ENCODE assay signal across 2 cellular contexts in the genomic region with DNA sequence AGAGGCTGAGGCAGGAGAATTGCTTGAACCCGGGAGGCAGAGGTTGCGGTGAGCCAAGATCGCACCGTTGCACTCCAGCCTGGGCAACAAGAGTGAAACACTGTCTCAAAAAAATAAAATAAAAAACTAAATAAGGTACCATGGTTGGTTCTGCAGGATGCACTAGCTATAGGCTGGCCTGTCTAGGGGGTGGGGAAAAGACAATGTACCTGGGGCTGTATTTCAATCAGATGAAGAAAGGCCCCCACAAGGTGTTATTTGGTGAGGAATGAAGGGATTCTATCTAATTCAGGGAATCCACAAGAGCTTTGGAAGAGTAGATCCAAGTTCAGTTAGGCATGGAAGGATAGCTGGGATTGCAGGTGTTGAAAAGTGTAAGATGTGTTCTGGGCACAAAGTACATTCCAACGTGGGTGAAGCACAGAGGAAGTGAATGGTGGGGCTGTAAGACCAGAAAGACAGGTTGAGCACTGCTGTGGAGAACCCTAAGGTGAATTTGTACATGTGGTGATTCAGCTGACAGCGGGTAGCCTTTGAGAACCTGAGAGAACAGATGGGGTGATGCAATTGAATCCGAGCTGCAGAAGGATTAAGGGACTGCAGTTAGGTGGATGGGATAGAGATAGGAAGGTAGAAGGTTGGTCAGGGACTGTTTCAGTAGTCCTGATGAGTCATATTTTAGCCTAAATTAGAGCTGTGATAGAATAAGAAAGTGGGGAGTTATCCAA.
TF ChIP-seq lines count a peak whose summit lies in the region.

No MANE protein-coding gene starts in this region.

TF ChIP-seq in HEK293, 187 proteins besides CTCF, POLR2A, EP300 and RAD21:
- TF ChIP-seq, protein P1, sequence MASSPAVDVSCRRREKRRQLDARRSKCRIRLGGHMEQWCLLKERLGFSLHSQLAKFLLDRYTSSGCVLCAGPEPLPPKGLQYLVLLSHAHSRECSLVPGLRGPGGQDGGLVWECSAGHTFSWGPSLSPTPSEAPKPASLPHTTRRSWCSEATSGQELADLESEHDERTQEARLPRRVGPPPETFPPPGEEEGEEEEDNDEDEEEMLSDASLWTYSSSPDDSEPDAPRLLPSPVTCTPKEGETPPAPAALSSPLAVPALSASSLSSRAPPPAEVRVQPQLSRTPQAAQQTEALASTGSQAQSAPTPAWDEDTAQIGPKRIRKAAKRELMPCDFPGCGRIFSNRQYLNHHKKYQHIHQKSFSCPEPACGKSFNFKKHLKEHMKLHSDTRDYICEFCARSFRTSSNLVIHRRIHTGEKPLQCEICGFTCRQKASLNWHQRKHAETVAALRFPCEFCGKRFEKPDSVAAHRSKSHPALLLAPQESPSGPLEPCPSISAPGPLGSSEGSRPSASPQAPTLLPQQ (tag by site-specific recombination; IDR thresholded peaks at IDR 0.05): 0 out of 2 replicates have a peak, but pooled peaks have one; percentile 34
- TF ChIP-seq ZBTB48 (tag by site-specific recombination; IDR thresholded peaks at IDR 0.05): peak; percentile 88
- TF ChIP-seq ZIC2 (tag by site-specific recombination; IDR thresholded peaks at IDR 0.05): 0 out of 2 replicates have a peak, but pooled peaks have one; percentile 32
- peak; percentile 73 for TF ChIP-seq ZBTB17 (tag by site-specific recombination; IDR thresholded peaks at IDR 0.05)
- no peak for TF ChIP-seq ZNF423 (tag by site-specific recombination; IDR thresholded peaks at IDR 0.05)
- TF ChIP-seq ZNF600 (tag by site-specific recombination; IDR thresholded peaks at IDR 0.05): peak; percentile 19; the same call in 1 of the 2 replicates
- TF ChIP-seq, protein P2, sequence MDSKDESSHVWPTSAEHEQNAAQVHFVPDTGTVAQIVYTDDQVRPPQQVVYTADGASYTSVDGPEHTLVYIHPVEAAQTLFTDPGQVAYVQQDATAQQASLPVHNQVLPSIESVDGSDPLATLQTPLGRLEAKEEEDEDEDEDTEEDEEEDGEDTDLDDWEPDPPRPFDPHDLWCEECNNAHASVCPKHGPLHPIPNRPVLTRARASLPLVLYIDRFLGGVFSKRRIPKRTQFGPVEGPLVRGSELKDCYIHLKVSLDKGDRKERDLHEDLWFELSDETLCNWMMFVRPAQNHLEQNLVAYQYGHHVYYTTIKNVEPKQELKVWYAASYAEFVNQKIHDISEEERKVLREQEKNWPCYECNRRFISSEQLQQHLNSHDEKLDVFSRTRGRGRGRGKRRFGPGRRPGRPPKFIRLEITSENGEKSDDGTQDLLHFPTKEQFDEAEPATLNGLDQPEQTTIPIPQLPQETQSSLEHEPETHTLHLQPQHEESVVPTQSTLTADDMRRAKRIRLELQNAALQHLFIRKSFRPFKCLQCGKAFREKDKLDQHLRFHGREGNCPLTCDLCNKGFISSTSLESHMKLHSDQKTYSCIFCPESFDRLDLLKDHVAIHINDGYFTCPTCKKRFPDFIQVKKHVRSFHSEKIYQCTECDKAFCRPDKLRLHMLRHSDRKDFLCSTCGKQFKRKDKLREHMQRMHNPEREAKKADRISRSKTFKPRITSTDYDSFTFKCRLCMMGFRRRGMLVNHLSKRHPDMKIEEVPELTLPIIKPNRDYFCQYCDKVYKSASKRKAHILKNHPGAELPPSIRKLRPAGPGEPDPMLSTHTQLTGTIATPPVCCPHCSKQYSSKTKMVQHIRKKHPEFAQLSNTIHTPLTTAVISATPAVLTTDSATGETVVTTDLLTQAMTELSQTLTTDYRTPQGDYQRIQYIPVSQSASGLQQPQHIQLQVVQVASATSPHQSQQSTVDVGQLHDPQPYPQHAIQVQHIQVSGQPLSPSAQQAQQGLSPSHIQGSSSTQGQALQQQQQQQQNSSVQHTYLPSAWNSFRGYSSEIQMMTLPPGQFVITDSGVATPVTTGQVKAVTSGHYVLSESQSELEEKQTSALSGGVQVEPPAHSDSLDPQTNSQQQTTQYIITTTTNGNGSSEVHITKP (tag by site-specific recombination; IDR thresholded peaks at IDR 0.05): peak; percentile 34; the same call in 1 of the 2 replicates
- TF ChIP-seq ZNF792 (tag by site-specific recombination; IDR thresholded peaks at IDR 0.05): no peak
- TF ChIP-seq, protein P3, sequence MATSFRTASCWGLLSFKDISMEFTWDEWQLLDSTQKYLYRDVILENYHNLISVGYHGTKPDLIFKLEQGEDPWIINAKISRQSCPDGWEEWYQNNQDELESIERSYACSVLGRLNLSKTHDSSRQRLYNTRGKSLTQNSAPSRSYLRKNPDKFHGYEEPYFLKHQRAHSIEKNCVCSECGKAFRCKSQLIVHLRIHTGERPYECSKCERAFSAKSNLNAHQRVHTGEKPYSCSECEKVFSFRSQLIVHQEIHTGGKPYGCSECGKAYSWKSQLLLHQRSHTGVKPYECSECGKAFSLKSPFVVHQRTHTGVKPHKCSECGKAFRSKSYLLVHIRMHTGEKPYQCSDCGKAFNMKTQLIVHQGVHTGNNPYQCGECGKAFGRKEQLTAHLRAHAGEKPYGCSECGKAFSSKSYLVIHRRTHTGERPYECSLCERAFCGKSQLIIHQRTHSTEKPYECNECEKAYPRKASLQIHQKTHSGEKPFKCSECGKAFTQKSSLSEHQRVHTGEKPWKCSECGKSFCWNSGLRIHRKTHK (tag by site-specific recombination; IDR thresholded peaks at IDR 0.05): no peak
TF ChIP-seq in HEK293: peak in this region for 6.

TF ChIP-seq in SK-N-SH, 30 proteins besides CTCF, POLR2A, EP300 and RAD21 (continued from another document):
- TF ChIP-seq, protein P4, sequence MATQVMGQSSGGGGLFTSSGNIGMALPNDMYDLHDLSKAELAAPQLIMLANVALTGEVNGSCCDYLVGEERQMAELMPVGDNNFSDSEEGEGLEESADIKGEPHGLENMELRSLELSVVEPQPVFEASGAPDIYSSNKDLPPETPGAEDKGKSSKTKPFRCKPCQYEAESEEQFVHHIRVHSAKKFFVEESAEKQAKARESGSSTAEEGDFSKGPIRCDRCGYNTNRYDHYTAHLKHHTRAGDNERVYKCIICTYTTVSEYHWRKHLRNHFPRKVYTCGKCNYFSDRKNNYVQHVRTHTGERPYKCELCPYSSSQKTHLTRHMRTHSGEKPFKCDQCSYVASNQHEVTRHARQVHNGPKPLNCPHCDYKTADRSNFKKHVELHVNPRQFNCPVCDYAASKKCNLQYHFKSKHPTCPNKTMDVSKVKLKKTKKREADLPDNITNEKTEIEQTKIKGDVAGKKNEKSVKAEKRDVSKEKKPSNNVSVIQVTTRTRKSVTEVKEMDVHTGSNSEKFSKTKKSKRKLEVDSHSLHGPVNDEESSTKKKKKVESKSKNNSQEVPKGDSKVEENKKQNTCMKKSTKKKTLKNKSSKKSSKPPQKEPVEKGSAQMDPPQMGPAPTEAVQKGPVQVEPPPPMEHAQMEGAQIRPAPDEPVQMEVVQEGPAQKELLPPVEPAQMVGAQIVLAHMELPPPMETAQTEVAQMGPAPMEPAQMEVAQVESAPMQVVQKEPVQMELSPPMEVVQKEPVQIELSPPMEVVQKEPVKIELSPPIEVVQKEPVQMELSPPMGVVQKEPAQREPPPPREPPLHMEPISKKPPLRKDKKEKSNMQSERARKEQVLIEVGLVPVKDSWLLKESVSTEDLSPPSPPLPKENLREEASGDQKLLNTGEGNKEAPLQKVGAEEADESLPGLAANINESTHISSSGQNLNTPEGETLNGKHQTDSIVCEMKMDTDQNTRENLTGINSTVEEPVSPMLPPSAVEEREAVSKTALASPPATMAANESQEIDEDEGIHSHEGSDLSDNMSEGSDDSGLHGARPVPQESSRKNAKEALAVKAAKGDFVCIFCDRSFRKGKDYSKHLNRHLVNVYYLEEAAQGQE (IDR thresholded peaks at IDR 0.05; ENCODE audit: low read depth, low read length): no peak
- TF ChIP-seq JUND (IDR thresholded peaks at IDR 0.05): no peak
- TF ChIP-seq, protein P5, sequence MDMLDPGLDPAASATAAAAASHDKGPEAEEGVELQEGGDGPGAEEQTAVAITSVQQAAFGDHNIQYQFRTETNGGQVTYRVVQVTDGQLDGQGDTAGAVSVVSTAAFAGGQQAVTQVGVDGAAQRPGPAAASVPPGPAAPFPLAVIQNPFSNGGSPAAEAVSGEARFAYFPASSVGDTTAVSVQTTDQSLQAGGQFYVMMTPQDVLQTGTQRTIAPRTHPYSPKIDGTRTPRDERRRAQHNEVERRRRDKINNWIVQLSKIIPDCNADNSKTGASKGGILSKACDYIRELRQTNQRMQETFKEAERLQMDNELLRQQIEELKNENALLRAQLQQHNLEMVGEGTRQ (IDR thresholded peaks at IDR 0.05; ENCODE audit: borderline replicate concordance, low read depth, low read length): no peak
- TF ChIP-seq GATA2 (CRISPR knock-in tag; IDR thresholded peaks at IDR 0.05): no peak
- TF ChIP-seq, protein P6, sequence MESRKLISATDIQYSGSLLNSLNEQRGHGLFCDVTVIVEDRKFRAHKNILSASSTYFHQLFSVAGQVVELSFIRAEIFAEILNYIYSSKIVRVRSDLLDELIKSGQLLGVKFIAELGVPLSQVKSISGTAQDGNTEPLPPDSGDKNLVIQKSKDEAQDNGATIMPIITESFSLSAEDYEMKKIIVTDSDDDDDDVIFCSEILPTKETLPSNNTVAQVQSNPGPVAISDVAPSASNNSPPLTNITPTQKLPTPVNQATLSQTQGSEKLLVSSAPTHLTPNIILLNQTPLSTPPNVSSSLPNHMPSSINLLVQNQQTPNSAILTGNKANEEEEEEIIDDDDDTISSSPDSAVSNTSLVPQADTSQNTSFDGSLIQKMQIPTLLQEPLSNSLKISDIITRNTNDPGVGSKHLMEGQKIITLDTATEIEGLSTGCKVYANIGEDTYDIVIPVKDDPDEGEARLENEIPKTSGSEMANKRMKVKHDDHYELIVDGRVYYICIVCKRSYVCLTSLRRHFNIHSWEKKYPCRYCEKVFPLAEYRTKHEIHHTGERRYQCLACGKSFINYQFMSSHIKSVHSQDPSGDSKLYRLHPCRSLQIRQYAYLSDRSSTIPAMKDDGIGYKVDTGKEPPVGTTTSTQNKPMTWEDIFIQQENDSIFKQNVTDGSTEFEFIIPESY (IDR thresholded peaks at IDR 0.05; ENCODE audit: borderline replicate concordance, low read depth): no peak
- TF ChIP-seq TAF1 (IDR thresholded peaks at IDR 0.05; ENCODE audit: borderline replicate concordance, low read depth, low read length): no peak
- TF ChIP-seq NFIC (IDR thresholded peaks at IDR 0.05; ENCODE audit: borderline replicate concordance): no peak
- TF ChIP-seq YY1 (IDR thresholded peaks at IDR 0.05; ENCODE audit: low read depth): no peak
- no peak for TF ChIP-seq GABPA (IDR thresholded peaks at IDR 0.05; ENCODE audit: low read depth)
- TF ChIP-seq RCOR1 (IDR thresholded peaks at IDR 0.05; ENCODE audit: low read length): no peak
- TF ChIP-seq SMC3 (IDR thresholded peaks at IDR 0.05; ENCODE audit: low read depth, low read length): no peak
- TF ChIP-seq FOXM1 (IDR thresholded peaks at IDR 0.05; ENCODE audit: low read depth): no peak
- TF ChIP-seq FOXJ3 (CRISPR knock-in tag; IDR thresholded peaks at IDR 0.05): no peak
- no peak for TF ChIP-seq RXRA (IDR thresholded peaks at IDR 0.05; ENCODE audit: borderline replicate concordance, low read depth)
